Comparison of ENCODE assay signal across 20 cellular contexts in genomic region chr11:131865860-131866259, GRCh38.
"Had no signal": no experiment of that assay in that cellular context is flagged by ENCODE, and none has a peak within 500 bp of the region (broad histone marks: within the 10 kb centered on the region; RNA-seq: fewer than 3 reads in every experiment).

No MANE protein-coding gene starts in this region.

- H3K36me3 Mint-ChIP-seq: activated naive CD8-positive, alpha-beta T cell had no signal

- H3K27me3 Mint-ChIP-seq: activated CD4-positive, alpha-beta T cell treated with anti-CD3 and anti-CD28 coated beads, Interleukin-2, amount 10 ng/mL, durations not matched to agents 24 days and 14 days; activated naive CD8-positive, alpha-beta T cell; T-helper 17 cell had no signal

- H3K27ac ChIP-seq: brain microvascular endothelial cell had no signal

- H3K36me3 ChIP-seq: brain microvascular endothelial cell had no signal

- DNase-seq: activated B cell treated with CpG ODN at 0.5 μM for 24 hours; activated CD4-positive, alpha-beta T cell treated with anti-CD3 and anti-CD28 coated beads for 1 hour; activated CD4-positive, alpha-beta T cell treated with anti-CD3 and anti-CD28 coated beads, Interleukin-2, amount 10 ng/mL, durations not matched to agents 24 days and 14 days; activated CD4-positive, alpha-beta T cell treated with anti-CD3 and anti-CD28 coated beads, Interleukin-2, amount 50 U/mL, for 48 hours; activated CD8-positive, alpha-beta memory T cell treated with anti-CD3 and anti-CD28 coated beads for 24 hours; activated gamma-delta T cell; activated naive CD4-positive, alpha-beta T cell treated with anti-CD3 and anti-CD28 coated beads for 36 hours; activated T-cell treated with anti-CD3 and anti-CD28 coated beads, Interleukin-2, amount 50 U/mL, for 48 hours; amygdala; brain microvascular endothelial cell; NCI-H1048; NCI-H1930; NCI-H345; NCI-H510A; NCI-H82; SIG-M5; T-helper 17 cell; T-helper 9 cell had no signal

- ATAC-seq: activated T-helper 17 cell treated with anti-CD3 and anti-CD28 coated beads, Interleukin-2, amount 50 U/mL, for 72 hours; T-helper 17 cell had no signal

- H3K9me3 Mint-ChIP-seq: activated B cell treated with CpG ODN at 0.5 μM for 24 hours had no signal

- H3K27me3 ChIP-seq: brain microvascular endothelial cell had no signal

- H3K4me3 Mint-ChIP-seq: activated B cell treated with CpG ODN at 0.5 μM for 24 hours; activated CD4-positive, alpha-beta T cell treated with anti-CD3 and anti-CD28 coated beads, Interleukin-2, amount 10 ng/mL, durations not matched to agents 24 days and 14 days; activated naive CD4-positive, alpha-beta T cell treated with anti-CD3 and anti-CD28 coated beads for 36 hours; activated naive CD8-positive, alpha-beta T cell; activated T-helper 17 cell treated with anti-CD3 and anti-CD28 coated beads, Interleukin-2, amount 50 U/mL, for 72 hours; T-helper 17 cell had no signal

- H3K4me1 Mint-ChIP-seq: activated B cell treated with CpG ODN at 0.5 μM for 24 hours; activated CD4-positive, alpha-beta T cell treated with anti-CD3 and anti-CD28 coated beads, Interleukin-2, amount 10 ng/mL, durations not matched to agents 24 days and 14 days; activated T-helper 17 cell treated with anti-CD3 and anti-CD28 coated beads, Interleukin-2, amount 50 U/mL, for 72 hours; T-helper 17 cell had no signal

- H3K27ac Mint-ChIP-seq: activated B cell treated with CpG ODN at 0.5 μM for 24 hours; activated CD4-positive, alpha-beta T cell treated with anti-CD3 and anti-CD28 coated beads, Interleukin-2, amount 10 ng/mL, durations not matched to agents 24 days and 14 days; activated naive CD4-positive, alpha-beta T cell treated with anti-CD3 and anti-CD28 coated beads for 36 hours; activated naive CD8-positive, alpha-beta T cell; activated T-helper 17 cell treated with anti-CD3 and anti-CD28 coated beads, Interleukin-2, amount 50 U/mL, for 72 hours; T-helper 17 cell had no signal
